In genomic region chr1:173474097-173474779, GRCh38 we compare ENCODE assay signal across 1 cellular context.
A peak's percentile ranks its signal among the peaks of the same experiment; 100 is the strongest.
TF ChIP-seq lines count a peak whose summit lies in the region.

No MANE protein-coding gene starts in this region.

TF ChIP-seq in K562, 482 proteins besides CTCF, POLR2A, EP300 and RAD21 (continued from another document and continues in another):
- no peak for TF ChIP-seq ZNF280A (IDR thresholded peaks at IDR 0.05; ENCODE audit: low read depth, partially characterized antibody)
- TF ChIP-seq FOXO4 (CRISPR knock-in tag; IDR thresholded peaks at IDR 0.05) = no peak
- TF ChIP-seq RFX1 (IDR thresholded peaks at IDR 0.05) = no peak
- no peak for TF ChIP-seq RFX7 (CRISPR knock-in tag; IDR thresholded peaks at IDR 0.05)
- TF ChIP-seq ETV5 (CRISPR knock-in tag; IDR thresholded peaks at IDR 0.05; ENCODE audit: low read depth) = no peak
- TF ChIP-seq SIRT6 (IDR thresholded peaks at IDR 0.05; ENCODE audit: low read depth, low read length) = no peak
- no peak for TF ChIP-seq ZNF707 (CRISPR knock-in tag; conservative IDR thresholded peaks at IDR 0.05)
- no peak for TF ChIP-seq HNRNPL (IDR thresholded peaks at IDR 0.05; ENCODE audit: low read depth, low read length)
- TF ChIP-seq ZNF175 (CRISPR knock-in tag; IDR thresholded peaks at IDR 0.05; ENCODE audit: low read depth) = peak; percentile 90
- TF ChIP-seq DNMT1 (IDR thresholded peaks at IDR 0.05) = no peak
- no peak for TF ChIP-seq HDAC2 (IDR thresholded peaks at IDR 0.05)
- 0 out of 2 replicates have a peak, but pooled peaks have one; percentile 23 for TF ChIP-seq IFI16 (CRISPR knock-in tag; IDR thresholded peaks at IDR 0.05)
- TF ChIP-seq KDM1A (IDR thresholded peaks at IDR 0.05) = no peak
- TF ChIP-seq HSF4 (CRISPR knock-in tag; IDR thresholded peaks at IDR 0.05; ENCODE audit: borderline replicate concordance) = 0 out of 2 replicates have a peak, but pooled peaks have one; percentile 62
- no peak for TF ChIP-seq DIDO1 (tag; IDR thresholded peaks at IDR 0.05; ENCODE audit: low read depth)
- peak; percentile 61; the same call in 1 of the 2 replicates for TF ChIP-seq E2F3 (CRISPR knock-in tag; IDR thresholded peaks at IDR 0.05)
- no peak for TF ChIP-seq NRF1 (conservative IDR thresholded peaks at IDR 0.05 in 1 of 2, IDR thresholded peaks at IDR 0.05 in 1 of 2)
- TF ChIP-seq MAFF (IDR thresholded peaks at IDR 0.05; ENCODE audit: low read length) = no peak
- no peak for TF ChIP-seq ARID2 (IDR thresholded peaks at IDR 0.05)
- peak; percentile 87 for TF ChIP-seq DDX20 (tag; IDR thresholded peaks at IDR 0.05; ENCODE audit: low read depth)
- TF ChIP-seq GTF2E2 (tag; IDR thresholded peaks at IDR 0.05) = no peak
- TF ChIP-seq PRPF4 (IDR thresholded peaks at IDR 0.05; ENCODE audit: insufficient read depth, low read depth, low read length, poor library complexity, severe bottlenecking) = no peak
- no peak for TF ChIP-seq CBFA2T3 (IDR thresholded peaks at IDR 0.05)
- no peak for TF ChIP-seq PCBP1 (IDR thresholded peaks at IDR 0.05; ENCODE audit: low read depth, low read length, poor library complexity, severe bottlenecking)
- no peak for TF ChIP-seq ZNF551 (CRISPR knock-in tag; IDR thresholded peaks at IDR 0.05)
- TF ChIP-seq BRD4 (IDR thresholded peaks at IDR 0.05) = no peak
- peak; percentile 23; the same call in 1 of the 2 replicates for TF ChIP-seq ID3 (CRISPR knock-in tag; IDR thresholded peaks at IDR 0.05)
- TF ChIP-seq ID3 (tag; IDR thresholded peaks at IDR 0.05) = peak; percentile 96
- no peak for TF ChIP-seq CTCFL (IDR thresholded peaks at IDR 0.05; ENCODE audit: borderline replicate concordance, insufficient read depth, low read depth, low read length, poor library complexity, severe bottlenecking)
- TF ChIP-seq TBL1XR1 (IDR thresholded peaks at IDR 0.05; ENCODE audit: low read length in 2 of 2) = no peak
- peak; percentile 75 for TF ChIP-seq ZNF316 (IDR thresholded peaks at IDR 0.05)
- TF ChIP-seq MYNN (IDR thresholded peaks at IDR 0.05) = no peak
- no peak for TF ChIP-seq MYNN (CRISPR knock-in tag; IDR thresholded peaks at IDR 0.05)
- no peak for TF ChIP-seq CC2D1A (IDR thresholded peaks at IDR 0.05)
- no peak for TF ChIP-seq GABPB1 (CRISPR knock-in tag; IDR thresholded peaks at IDR 0.05)
- TF ChIP-seq CBX5 (IDR thresholded peaks at IDR 0.05; ENCODE audit: borderline replicate concordance, low read depth) = no peak
- TF ChIP-seq DMBX1 (CRISPR knock-in tag; IDR thresholded peaks at IDR 0.05; ENCODE audit: borderline replicate concordance) = peak; percentile 93
- TF ChIP-seq HDAC3 (IDR thresholded peaks at IDR 0.05; ENCODE audit: borderline replicate concordance, partially characterized antibody) = no peak
- TF ChIP-seq ZNF561 (CRISPR knock-in tag; conservative IDR thresholded peaks at IDR 0.05) = no peak
- TF ChIP-seq IRF9 (tag; IDR thresholded peaks at IDR 0.05) = peak; percentile 75
- TF ChIP-seq ETS1 (conservative IDR thresholded peaks at IDR 0.05; ENCODE audit: control insufficient read depth, low read depth, low read length) = no peak
- peak; percentile 96 for TF ChIP-seq CREB3 (tag; conservative IDR thresholded peaks at IDR 0.05; ENCODE audit: low read depth)
- TF ChIP-seq CHD1 (IDR thresholded peaks at IDR 0.05; ENCODE audit: low read length) = no peak
- no peak for TF ChIP-seq LCOR (CRISPR knock-in tag; IDR thresholded peaks at IDR 0.05)
- TF ChIP-seq MAZ (CRISPR knock-in tag; conservative IDR thresholded peaks at IDR 0.05 in 1 of 2, IDR thresholded peaks at IDR 0.05 in 1 of 2) = peak in 1 of 2 experiments; percentile 45; a peak in 1 of 4 replicates
- TF ChIP-seq VEZF1 (CRISPR knock-in tag; IDR thresholded peaks at IDR 0.05) = peak; percentile 19; the same call in 1 of the 2 replicates
- TF ChIP-seq ATF7 (IDR thresholded peaks at IDR 0.05) = no peak
- no peak for TF ChIP-seq NR2C1 (IDR thresholded peaks at IDR 0.05)
- peak; percentile 80 for TF ChIP-seq NR2C1 (tag; IDR thresholded peaks at IDR 0.05)
- TF ChIP-seq ZNF639 (CRISPR knock-in tag; conservative IDR thresholded peaks at IDR 0.05 in 1 of 2, IDR thresholded peaks at IDR 0.05 in 1 of 2) = peak in 1 of 2 experiments; percentile 91; a peak in 2 of 4 replicates
- TF ChIP-seq CLOCK (CRISPR knock-in tag; IDR thresholded peaks at IDR 0.05; ENCODE audit: borderline replicate concordance) = no peak
- 0 out of 2 replicates have a peak, but pooled peaks have one; percentile 63 for TF ChIP-seq NFXL1 (CRISPR knock-in tag; IDR thresholded peaks at IDR 0.05)
- TF ChIP-seq RBM34 (IDR thresholded peaks at IDR 0.05; ENCODE audit: borderline replicate concordance, insufficient read depth, low read length) = no peak
- no peak for TF ChIP-seq ZZZ3 (IDR thresholded peaks at IDR 0.05)
- no peak for TF ChIP-seq SP2 (IDR thresholded peaks at IDR 0.05; ENCODE audit: extremely low read depth, low read depth, low read length, poor library complexity, severe bottlenecking)
- no peak for TF ChIP-seq SRSF7 (optimal IDR thresholded peaks at IDR 0.05; ENCODE audit: low read depth, low read length)
- no peak for TF ChIP-seq HLTF (IDR thresholded peaks at IDR 0.05)
- peak; percentile 88 for TF ChIP-seq ZNF311 (CRISPR knock-in tag; IDR thresholded peaks at IDR 0.05)
- TF ChIP-seq PPARD (CRISPR knock-in tag; IDR thresholded peaks at IDR 0.05) = no peak
- peak; percentile 75; the same call in 1 of the 2 replicates for TF ChIP-seq ZNF668 (CRISPR knock-in tag; IDR thresholded peaks at IDR 0.05)
- TF ChIP-seq STAG1 (CRISPR knock-in tag; IDR thresholded peaks at IDR 0.05; ENCODE audit: borderline replicate concordance) = no peak
- TF ChIP-seq MED1 (CRISPR knock-in tag; IDR thresholded peaks at IDR 0.05; ENCODE audit: borderline replicate concordance) = no peak
